8 cellular contexts compared by ENCODE assay signal in genomic region chr13:19781526-19781925, GRCh38. TPM values are rescaled to one million over a fixed set of nuclear protein-coding genes. Genes with fewer than 3 reads are reported as not detected.
DNase-seq lines count a peak whose midpoint lies in the region; ATAC-seq and TF ChIP-seq lines count a peak whose summit lies in the region.

No MANE protein-coding gene starts in this region.

- H3K27ac ChIP-seq in C4-2B (peak overlapping the region; percentile 96), duodenal mucosa (ENCODE audit: low read depth, low read length) (no peak overlapping the region)

- H3K4me1 Mint-ChIP-seq in natural killer cell, result peaks cover 6 to 7% of the 10 kb centered on the region in 2 donors

- DNase-seq in NAMALWA (ENCODE audit: low spot score), result peak; percentile 27
- no peak for DNase-seq in natural killer cell
- DNase-seq in AG20443 (ENCODE audit: low spot score), result no peak
- no peak for DNase-seq in NCI-H2227 (lab: John Stamatoyannopoulos, UW; ENCODE audit: unreplicated experiment)
- no peak for DNase-seq in GM03348 (ENCODE audit: low spot score)

- H3K36me3 ChIP-seq in duodenal mucosa (ENCODE audit: control insufficient read depth in 1 of 2, insufficient read depth in 2 of 2, low read length in 2 of 2), result no peaks in the 10 kb centered on the region

- TF ChIP-seq CTCF in C4-2B (conservative IDR thresholded peaks at IDR 0.05) (no peak), natural killer cell (IDR thresholded peaks at IDR 0.05) (no peak)

- no peaks in the 10 kb centered on the region for H3K4me1 ChIP-seq in duodenal mucosa (ENCODE audit: control insufficient read depth in 1 of 2, insufficient read depth in 2 of 2, low read length in 2 of 2)

- H3K4me3 ChIP-seq in duodenal mucosa (ENCODE audit: low read depth in 1 of 2, low read length in 2 of 2), result peak overlapping the region; percentile 99

- no peaks in the 10 kb centered on the region for H3K27me3 ChIP-seq in duodenal mucosa (ENCODE audit: control insufficient read depth in 1 of 2, insufficient read depth in 2 of 2, low read length in 2 of 2)

- ATAC-seq in natural killer cell (no peak), GM21825 (IDR thresholded peaks at IDR 0.05; ENCODE audit: unreplicated experiment) (no peak)

- no peaks in the 10 kb centered on the region for H3K27me3 Mint-ChIP-seq in natural killer cell (ENCODE audit: low read depth in 2 of 2)

- peak overlapping the region; percentile 98 to 99 for H3K27ac Mint-ChIP-seq in natural killer cell

- H3K4me3 Mint-ChIP-seq in natural killer cell, result peak overlapping the region; percentile 99

- H3K9me3 ChIP-seq in duodenal mucosa (ENCODE audit: control insufficient read depth in 1 of 2, low read length in 2 of 2), result no peaks in the 10 kb centered on the region

- H3K36me3 Mint-ChIP-seq in natural killer cell, result no peaks in the 10 kb centered on the region

- H3K9me3 Mint-ChIP-seq in natural killer cell, result no peaks in the 10 kb centered on the region

- intact Hi-C loops in natural killer cell (cut with micrococcal nuclease), result loop anchor here (10.0 kb wide), 1 partner anchor 183 kb away; no protein-coding TSS in a partner anchor

- peak overlapping the region; percentile 96 to 100 for H3K9ac ChIP-seq in duodenal mucosa (ENCODE audit: low read depth in 1 of 2, low read length in 2 of 2)

RNA-seq across cellular contexts. Expression of gene PSPC1, which starts 1.2 kb away (rescaled TPM):
- total RNA-seq in natural killer cell, result 100 to 1,000 TPM in 2 of 3 donors, 10 to 100 TPM in 1; 94.1 to 110 (median 107) TPM
